25 cellular contexts compared by ENCODE assay signal in the genomic region with DNA sequence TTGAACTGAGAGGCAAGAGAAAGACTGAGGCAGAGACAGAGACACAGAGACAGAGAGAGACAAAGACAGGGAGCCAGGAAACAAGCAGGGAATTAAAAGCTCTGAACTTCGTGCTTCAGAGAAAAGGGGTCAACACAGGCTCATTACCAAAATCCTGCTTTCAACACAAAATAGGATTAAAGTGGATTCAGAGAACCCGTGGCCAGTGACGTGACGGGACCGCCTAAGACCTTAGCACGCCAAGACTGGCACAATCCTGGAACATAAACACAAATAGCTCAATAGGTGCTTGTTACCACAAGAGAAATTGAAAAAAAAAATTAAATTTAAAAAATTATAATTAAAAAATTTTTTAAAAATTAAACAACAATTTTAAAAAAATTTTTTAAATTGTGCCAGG. TPM values are rescaled to one million over a fixed set of nuclear protein-coding genes. Genes with fewer than 3 reads are reported as not detected.
DNase-seq lines count a peak whose midpoint lies in the region; ATAC-seq and TF ChIP-seq lines count a peak whose summit lies in the region.
"Had no signal": no experiment of that assay in that cellular context is flagged by ENCODE, and none has a peak within 500 bp of the region (broad histone marks: within the 10 kb centered on the region; RNA-seq: fewer than 3 reads in every experiment).

No MANE protein-coding gene starts in this region.

- H3K36me3 ChIP-seq in left ventricle myocardium inferior (peaks cover 56% of the 10 kb centered on the region), hepatocyte (replicated peaks; ENCODE audit: insufficient read depth, low read depth) (no peaks in the 10 kb centered on the region), prostate gland (peaks cover 0 to 5% of the 10 kb centered on the region in 2 donors), Caco-2 (ENCODE audit: control insufficient read depth, insufficient read depth, low read length) (peaks cover 6% of the 10 kb centered on the region)
- H3K36me3 ChIP-seq: BE2C had no signal

- H3K27ac Mint-ChIP-seq in type B pancreatic cell (peak overlapping the region; percentile 24), Caco-2 (ENCODE audit: unreplicated experiment) (no peak overlapping the region)
- H3K27ac Mint-ChIP-seq in activated naive CD4-positive, alpha-beta T cell treated with anti-CD3 and anti-CD28 coated beads, Interleukin-2, amount 10 ng/mL, durations not matched to agents 7 days and 5 days, result no peak overlapping the region
- H3K27ac Mint-ChIP-seq: activated naive CD4-positive, alpha-beta T cell treated with anti-CD3 and anti-CD28 coated beads for 36 hours; activated T-cell treated with anti-CD3 and anti-CD28 coated beads, Interleukin-2, amount 50 U/mL, for 24 hours; memory B cell; natural killer cell treated with Interleukin-12 subunit alpha and Interleukin-12 subunit beta and Interleukin-15 and Interleukin-18, amount 100 ng/mL, for 72 hours; stimulated activated naive CD8-positive, alpha-beta T cell treated with anti-CD3 and anti-CD28 coated beads, Interleukin-15, Interleukin-2, amounts not matched to agents 100 ng/mL and 50 ng/mL, for 24 hours had no signal

- H3K79me2 ChIP-seq in hepatocyte, result no peaks in the 10 kb centered on the region

- H3K27me3 Mint-ChIP-seq in type B pancreatic cell, result no peaks in the 10 kb centered on the region
- no peaks in the 10 kb centered on the region for H3K27me3 Mint-ChIP-seq in activated naive CD4-positive, alpha-beta T cell treated with anti-CD3 and anti-CD28 coated beads, Interleukin-2, amount 10 ng/mL, durations not matched to agents 7 days and 5 days
- no peaks in the 10 kb centered on the region for H3K27me3 Mint-ChIP-seq in Caco-2 (ENCODE audit: insufficient read depth, unreplicated experiment)
- H3K27me3 Mint-ChIP-seq: activated T-cell treated with anti-CD3 and anti-CD28 coated beads, Interleukin-2, amount 50 U/mL, for 24 hours; natural killer cell treated with Interleukin-12 subunit alpha and Interleukin-12 subunit beta and Interleukin-15 and Interleukin-18, amount 100 ng/mL, for 72 hours; stimulated activated naive CD8-positive, alpha-beta T cell treated with anti-CD3 and anti-CD28 coated beads, Interleukin-15, Interleukin-2, amounts not matched to agents 100 ng/mL and 50 ng/mL, for 24 hours had no signal

- CTCF ChIA-PET in activated naive CD4-positive, alpha-beta T cell treated with anti-CD3 and anti-CD28 coated beads, Interleukin-2, amount 10 ng/mL, durations not matched to agents 7 days and 5 days (lab: Charles Lee), result interaction anchor here (3.3 kb wide), 1 partner anchor 15 kb away, joined by 17 read pairs; no protein-coding TSS in a partner anchor
- CTCF ChIA-PET in Caco-2 (lab: Charles Lee), result interaction anchor here (2.0 kb wide), 1 partner anchor 13 kb away, joined by 6 read pairs; no protein-coding TSS in a partner anchor

- peaks cover 52% of the 10 kb centered on the region for H3K4me1 ChIP-seq in left ventricle myocardium inferior
- H3K4me1 ChIP-seq in hepatocyte (ENCODE audit: insufficient read depth), result peaks cover 25% of the 10 kb centered on the region
- peaks cover 2% of the 10 kb centered on the region for H3K4me1 ChIP-seq in prostate gland (replicated peaks)
- no peaks in the 10 kb centered on the region for H3K4me1 ChIP-seq in Caco-2
- H3K4me1 ChIP-seq: BE2C, HAP-1 had no signal

- H3K4me1 Mint-ChIP-seq in type B pancreatic cell (ENCODE audit: unreplicated experiment) (peaks cover 22% of the 10 kb centered on the region), Caco-2 (ENCODE audit: low read depth, unreplicated experiment) (peaks cover 19% of the 10 kb centered on the region)
- H3K4me1 Mint-ChIP-seq in activated naive CD4-positive, alpha-beta T cell treated with anti-CD3 and anti-CD28 coated beads, Interleukin-2, amount 10 ng/mL, durations not matched to agents 7 days and 5 days, result no peaks in the 10 kb centered on the region
- H3K4me1 Mint-ChIP-seq: immature natural killer cell had no signal

- H3K27ac ChIP-seq in left ventricle myocardium inferior (replicated peaks), result peak overlapping the region; percentile 85
- H3K27ac ChIP-seq in hepatocyte, result peak overlapping the region; percentile 67
- peak overlapping the region; percentile 3 to 63 for H3K27ac ChIP-seq in prostate gland
- H3K27ac ChIP-seq: HL-60 had no signal

- POLR2A ChIA-PET in Caco-2 (lab: Charles Lee), result no interaction called here

- peak overlapping the region; percentile 21 for H3K4me2 ChIP-seq in hepatocyte

- no TSS peak for BruUV-seq in Caco-2 (replicated peaks; lab: Mats Ljungman, UMichigan)

- H3K4me3 ChIP-seq in left ventricle myocardium inferior (no peak overlapping the region), hepatocyte (no peak overlapping the region), prostate gland (no peak overlapping the region), Caco-2 (ENCODE audit: low read depth, low read length) (no peak overlapping the region)
- H3K4me3 ChIP-seq: HAP-1 had no signal

- H2AFZ ChIP-seq in hepatocyte, result no peak overlapping the region

- intact Hi-C loops in left ventricle myocardium inferior (cut with micrococcal nuclease), result no loop called here
- intact Hi-C loops in left ventricle myocardium superior (cut with micrococcal nuclease), result no loop called here
- intact Hi-C loops in prostate gland (cut with DNase I), result no loop called here
- intact Hi-C loops in Caco-2 (cut with micrococcal nuclease; ENCODE audit: unreplicated experiment), result no loop called here

- no peak for TF ChIP-seq POLR2A in prostate gland (IDR thresholded peaks at IDR 0.05)

- no peak overlapping the region for H3K4me3 Mint-ChIP-seq in type B pancreatic cell
- no peak overlapping the region for H3K4me3 Mint-ChIP-seq in activated naive CD4-positive, alpha-beta T cell treated with anti-CD3 and anti-CD28 coated beads, Interleukin-2, amount 10 ng/mL, durations not matched to agents 7 days and 5 days
- no peak overlapping the region for H3K4me3 Mint-ChIP-seq in Caco-2 (ENCODE audit: unreplicated experiment)
- H3K4me3 Mint-ChIP-seq: activated naive CD4-positive, alpha-beta T cell treated with anti-CD3 and anti-CD28 coated beads for 36 hours; activated T-cell treated with anti-CD3 and anti-CD28 coated beads, Interleukin-2, amount 50 U/mL, for 24 hours; immature natural killer cell; memory B cell; natural killer cell treated with Interleukin-12 subunit alpha and Interleukin-12 subunit beta and Interleukin-15 and Interleukin-18, amount 100 ng/mL, for 72 hours; stimulated activated naive CD8-positive, alpha-beta T cell treated with anti-CD3 and anti-CD28 coated beads, Interleukin-15, Interleukin-2, amounts not matched to agents 100 ng/mL and 50 ng/mL, for 24 hours had no signal

- WGBS in hepatocyte (ENCODE audit: low lambda C conversion rate, missing lambda C conversion rate), result 94% methylated on average over 6 of the region's 6 CpGs
- 86% methylated on average over 6 of the region's 6 CpGs for WGBS in prostate gland

- no peaks in the 10 kb centered on the region for H3K9me2 ChIP-seq in hepatocyte (replicated peaks; ENCODE audit: insufficient read depth)

- H4K20me1 ChIP-seq in hepatocyte (ENCODE audit: insufficient read depth, poor library complexity, severe bottlenecking), result no peaks in the 10 kb centered on the region

- no peak for ATAC-seq in left ventricle myocardium superior
- ATAC-seq: activated CD4-positive, CD25-positive, alpha-beta regulatory T cell treated with anti-CD3 and anti-CD28 coated beads, Interleukin-2, amount 50 U/mL, for 24 hours; natural killer cell treated with Interleukin-12 subunit alpha and Interleukin-12 subunit beta and Interleukin-15 and Interleukin-18, amount 100 ng/mL, for 72 hours had no signal

- no peaks in the 10 kb centered on the region for H3K27me3 ChIP-seq in left ventricle myocardium inferior (ENCODE audit: low read depth)
- H3K27me3 ChIP-seq in hepatocyte, result no peaks in the 10 kb centered on the region
- H3K27me3 ChIP-seq in prostate gland (replicated peaks; ENCODE audit: insufficient read depth), result no peaks in the 10 kb centered on the region
- H3K27me3 ChIP-seq in Caco-2 (replicated peaks; ENCODE audit: control insufficient read depth, insufficient read depth, low read length), result no peaks in the 10 kb centered on the region
- H3K27me3 ChIP-seq: BE2C had no signal

- H3K9me3 ChIP-seq in left ventricle myocardium inferior (replicated peaks) (no peaks in the 10 kb centered on the region), hepatocyte (ENCODE audit: low read depth) (no peaks in the 10 kb centered on the region), prostate gland (no peaks in the 10 kb centered on the region), Caco-2 (no peaks in the 10 kb centered on the region)
- H3K9me3 ChIP-seq: BE2C, HAP-1 had no signal

- TF ChIP-seq CTCF in left ventricle myocardium inferior (IDR thresholded peaks at IDR 0.05; ENCODE audit: borderline replicate concordance), result no peak
- TF ChIP-seq CTCF in hepatocyte (IDR thresholded peaks at IDR 0.05; ENCODE audit: poor library complexity), result no peak
- TF ChIP-seq CTCF in prostate gland (IDR thresholded peaks at IDR 0.05), result no peak
- no peak for TF ChIP-seq CTCF in type B pancreatic cell (conservative IDR thresholded peaks at IDR 0.05)
- no peak for TF ChIP-seq CTCF in Caco-2 (IDR thresholded peaks at IDR 0.05; ENCODE audit: insufficient read depth in 1 of 2, low read depth in 1 of 2, low read length in 1 of 2, severe bottlenecking in 1 of 2, unreplicated experiment in 1 of 2)

- no peak for DNase-seq in left ventricle myocardium inferior
- DNase-seq in left ventricle myocardium superior, result no peak
- no peak for DNase-seq in hepatocyte (ENCODE audit: low spot score)
- DNase-seq in prostate gland (ENCODE audit: low spot score), result no peak
- no peak for DNase-seq in type B pancreatic cell (ENCODE audit: extremely low spot score, unreplicated experiment)
- DNase-seq in activated naive CD4-positive, alpha-beta T cell treated with anti-CD3 and anti-CD28 coated beads, Interleukin-2, amount 10 ng/mL, durations not matched to agents 7 days and 5 days, result no peak
- no peak for DNase-seq in Caco-2
- DNase-seq in DMS153 treated with DMSO at 0.1 percent for 48 hours (lab: John Stamatoyannopoulos, UW; ENCODE audit: unreplicated experiment), result no peak
- DNase-seq: activated naive CD4-positive, alpha-beta T cell treated with anti-CD3 and anti-CD28 coated beads for 36 hours; activated T-cell treated with anti-CD3 and anti-CD28 coated beads, Interleukin-2, amount 50 U/mL, for 24 hours; BE2C; effector memory CD4-positive, alpha-beta T cell; immature natural killer cell; IMR-90; NCI-H1436; NCI-H510A; RPMI8226; stimulated activated CD4-positive, alpha-beta T cell treated with anti-CD3 and anti-CD28 coated beads, Interleukin-4, amount 100 ng/mL, for 24 hours; T1000 had no signal

- H3K9me3 Mint-ChIP-seq in type B pancreatic cell, result no peaks in the 10 kb centered on the region
- no peaks in the 10 kb centered on the region for H3K9me3 Mint-ChIP-seq in activated naive CD4-positive, alpha-beta T cell treated with anti-CD3 and anti-CD28 coated beads, Interleukin-2, amount 10 ng/mL, durations not matched to agents 7 days and 5 days
- H3K9me3 Mint-ChIP-seq in Caco-2 (ENCODE audit: unreplicated experiment), result no peaks in the 10 kb centered on the region
- H3K9me3 Mint-ChIP-seq: activated naive CD4-positive, alpha-beta T cell treated with anti-CD3 and anti-CD28 coated beads for 36 hours; activated T-cell treated with anti-CD3 and anti-CD28 coated beads, Interleukin-2, amount 50 U/mL, for 24 hours; immature natural killer cell; memory B cell; natural killer cell treated with Interleukin-12 subunit alpha and Interleukin-12 subunit beta and Interleukin-15 and Interleukin-18, amount 100 ng/mL, for 72 hours; stimulated activated naive CD8-positive, alpha-beta T cell treated with anti-CD3 and anti-CD28 coated beads, Interleukin-15, Interleukin-2, amounts not matched to agents 100 ng/mL and 50 ng/mL, for 24 hours had no signal

- H3K36me3 Mint-ChIP-seq in type B pancreatic cell (peaks cover 45% of the 10 kb centered on the region), Caco-2 (ENCODE audit: insufficient read depth, unreplicated experiment) (peaks cover 46% of the 10 kb centered on the region)
- peaks cover 4% of the 10 kb centered on the region for H3K36me3 Mint-ChIP-seq in activated naive CD4-positive, alpha-beta T cell treated with anti-CD3 and anti-CD28 coated beads, Interleukin-2, amount 10 ng/mL, durations not matched to agents 7 days and 5 days
- H3K36me3 Mint-ChIP-seq: natural killer cell treated with Interleukin-12 subunit alpha and Interleukin-12 subunit beta and Interleukin-15 and Interleukin-18, amount 100 ng/mL, for 72 hours had no signal

RNA-seq across cellular contexts. Expression of a gene that starts 21.5 kb away (rescaled TPM):
- 15.6 TPM for total RNA-seq in left ventricle myocardium inferior
- total RNA-seq in left ventricle myocardium superior, result 16.4 TPM
- 9.2 and 18.1 TPM in 2 replicates for total RNA-seq in hepatocyte
- 8.8 and 16.9 TPM in 2 replicates for polyA plus RNA-seq in hepatocyte
- total RNA-seq in prostate gland, result 10 to 100 TPM; 16.6 to 24.5 TPM
- total RNA-seq in type B pancreatic cell (ENCODE audit: low replicate concordance), result 13.9 and 28.2 TPM in 2 replicates
- total RNA-seq in Caco-2 (2022), result 37.0 and 44.8 TPM in 2 replicates

RNA-seq across cellular contexts. Expression of a gene that starts 39.7 kb away (rescaled TPM):
- 39.9 TPM for total RNA-seq in left ventricle myocardium inferior
- total RNA-seq in left ventricle myocardium superior, result 33.6 TPM
- total RNA-seq in hepatocyte, result 38.4 and 53.1 TPM in 2 replicates
- polyA plus RNA-seq in hepatocyte, result 13.5 and 16.1 TPM in 2 replicates
- total RNA-seq in prostate gland, result 10 to 100 TPM; 55.0 to 97.9 TPM
- 64.1 and 70.1 TPM in 2 replicates for total RNA-seq in type B pancreatic cell (ENCODE audit: low replicate concordance)
- total RNA-seq in Caco-2 (2022), result 102 and 108 TPM in 2 replicates

Comparison
In these comparisons a context has a peak if more than half of its experiments do, and no peak if none do; other contexts are left out.
1. H3K27ac ChIP-seq: peak in every context shown above with its lines; median percentile 85 in left ventricle myocardium inferior; 67 in hepatocyte; 33 in prostate gland.